Comparison of ENCODE assay signal across 1 cellular context in genomic region chr7:39978252-39978934, GRCh38.
TF ChIP-seq lines count a peak whose summit lies in the region.

No MANE protein-coding gene starts in this region.

TF ChIP-seq in K562, 482 proteins besides CTCF, POLR2A, EP300 and RAD21:
- TF ChIP-seq PYGO2 (tag; IDR thresholded peaks at IDR 0.05) (no peak), CBFA2T3 (IDR thresholded peaks at IDR 0.05) (peak; percentile 53), ZNF584 (CRISPR knock-in tag; IDR thresholded peaks at IDR 0.05; ENCODE audit: low read depth) (no peak), MAFG (tag; conservative IDR thresholded peaks at IDR 0.05) (no peak), CBFA2T2 (conservative IDR thresholded peaks at IDR 0.05) (0 out of 2 replicates have a peak, but pooled peaks have one; percentile 15), RCOR1 (IDR thresholded peaks at IDR 0.05; ENCODE audit: borderline replicate concordance in 1 of 2, low read depth in 2 of 2, low read length in 2 of 2) (0 out of 4 replicates have a peak, but pooled peaks of 1 of the 2 experiments have one; percentile 25), KDM1A (IDR thresholded peaks at IDR 0.05) (peak; percentile 44 to 53; a peak in 3 of 4 replicates)
- TF ChIP-seq, protein P1, sequence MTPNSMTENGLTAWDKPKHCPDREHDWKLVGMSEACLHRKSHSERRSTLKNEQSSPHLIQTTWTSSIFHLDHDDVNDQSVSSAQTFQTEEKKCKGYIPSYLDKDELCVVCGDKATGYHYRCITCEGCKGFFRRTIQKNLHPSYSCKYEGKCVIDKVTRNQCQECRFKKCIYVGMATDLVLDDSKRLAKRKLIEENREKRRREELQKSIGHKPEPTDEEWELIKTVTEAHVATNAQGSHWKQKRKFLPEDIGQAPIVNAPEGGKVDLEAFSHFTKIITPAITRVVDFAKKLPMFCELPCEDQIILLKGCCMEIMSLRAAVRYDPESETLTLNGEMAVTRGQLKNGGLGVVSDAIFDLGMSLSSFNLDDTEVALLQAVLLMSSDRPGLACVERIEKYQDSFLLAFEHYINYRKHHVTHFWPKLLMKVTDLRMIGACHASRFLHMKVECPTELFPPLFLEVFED (CRISPR knock-in tag; conservative IDR thresholded peaks at IDR 0.05), result no peak
